ENCODE assay signal across 1 cellular context in the genomic region with DNA sequence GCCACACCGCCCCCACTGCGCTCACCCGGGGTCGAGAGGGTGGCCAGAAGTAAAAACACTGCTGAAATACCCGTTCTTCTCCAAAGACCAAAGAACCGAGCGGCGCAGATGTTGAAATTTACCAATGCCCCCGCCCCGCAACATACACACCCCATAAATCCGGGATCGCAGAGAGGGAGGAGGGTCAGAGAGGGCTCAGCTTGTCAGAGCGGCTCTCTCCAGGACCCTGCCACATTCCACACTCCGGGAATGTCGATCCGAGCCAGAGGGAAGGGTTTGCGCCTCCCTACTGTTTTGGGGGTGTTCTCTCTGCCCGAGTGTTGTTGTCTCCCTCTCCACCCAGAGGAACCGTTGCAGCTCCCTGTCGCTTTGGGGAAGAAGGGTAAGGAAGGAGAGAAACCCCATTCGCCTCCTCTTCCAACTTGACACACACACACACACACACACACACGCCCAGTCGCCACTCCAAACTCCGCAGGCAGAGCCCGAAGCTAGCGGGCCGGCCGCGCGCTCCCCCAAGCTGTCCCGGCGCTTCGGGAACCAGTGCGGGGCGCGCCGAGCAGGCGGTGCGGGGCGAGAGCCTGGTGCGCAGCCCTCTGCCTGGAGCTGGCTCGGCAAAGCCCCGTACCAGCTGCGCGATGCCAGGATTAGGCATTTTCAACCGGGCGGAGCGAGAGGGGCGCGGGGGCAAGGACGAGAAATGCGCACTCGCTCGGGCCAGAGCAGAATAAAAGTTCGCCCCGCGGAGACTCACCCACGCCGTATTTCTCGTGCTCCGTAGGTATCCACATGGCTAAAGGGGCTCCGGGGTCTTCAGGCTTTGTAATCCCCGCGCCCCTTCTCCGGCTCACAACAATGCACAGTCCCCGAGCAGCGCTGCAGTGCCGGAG.
A peak's percentile ranks its signal among the peaks of the same experiment; 100 is the strongest.
TF ChIP-seq lines count a peak whose summit lies in the region.

No MANE protein-coding gene starts in this region.

TF ChIP-seq in HEK293, 187 proteins besides CTCF, POLR2A, EP300 and RAD21 (continued from another document):
- no peak for TF ChIP-seq ZNF311 (tag by site-specific recombination; IDR thresholded peaks at IDR 0.05; ENCODE audit: borderline replicate concordance)
- TF ChIP-seq ZNF830 (tag by site-specific recombination; IDR thresholded peaks at IDR 0.05; ENCODE audit: low read depth): no peak
- TF ChIP-seq ZNF112 (tag by site-specific recombination; IDR thresholded peaks at IDR 0.05): no peak
- TF ChIP-seq ZNF585B (tag by site-specific recombination; IDR thresholded peaks at IDR 0.05): no peak
- TF ChIP-seq ZNF169 (tag by site-specific recombination; IDR thresholded peaks at IDR 0.05): no peak
- no peak for TF ChIP-seq ZFP3 (tag by site-specific recombination; IDR thresholded peaks at IDR 0.05; ENCODE audit: low read depth)
- peak; percentile 41; the same call in 1 of the 2 replicates for TF ChIP-seq ZBTB48 (tag by site-specific recombination; IDR thresholded peaks at IDR 0.05)
- TF ChIP-seq, protein P1, sequence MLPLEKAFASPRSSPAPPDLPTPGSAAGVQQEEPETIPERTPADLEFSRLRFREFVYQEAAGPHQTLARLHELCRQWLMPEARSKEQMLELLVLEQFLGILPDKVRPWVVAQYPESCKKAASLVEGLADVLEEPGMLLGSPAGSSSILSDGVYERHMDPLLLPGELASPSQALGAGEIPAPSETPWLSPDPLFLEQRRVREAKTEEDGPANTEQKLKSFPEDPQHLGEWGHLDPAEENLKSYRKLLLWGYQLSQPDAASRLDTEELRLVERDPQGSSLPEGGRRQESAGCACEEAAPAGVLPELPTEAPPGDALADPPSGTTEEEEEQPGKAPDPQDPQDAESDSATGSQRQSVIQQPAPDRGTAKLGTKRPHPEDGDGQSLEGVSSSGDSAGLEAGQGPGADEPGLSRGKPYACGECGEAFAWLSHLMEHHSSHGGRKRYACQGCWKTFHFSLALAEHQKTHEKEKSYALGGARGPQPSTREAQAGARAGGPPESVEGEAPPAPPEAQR (tag by site-specific recombination; IDR thresholded peaks at IDR 0.05): no peak
- no peak for TF ChIP-seq ZNF202 (tag by site-specific recombination; IDR thresholded peaks at IDR 0.05; ENCODE audit: borderline replicate concordance)
- TF ChIP-seq ZNF843 (tag by site-specific recombination; IDR thresholded peaks at IDR 0.05): no peak; the same call in 1 of the 2 replicates
- no peak for TF ChIP-seq KLF8 (tag by site-specific recombination; IDR thresholded peaks at IDR 0.05)
- peak; percentile 65; the same call in 1 of the 2 replicates for TF ChIP-seq ZNF2 (tag by site-specific recombination; IDR thresholded peaks at IDR 0.05)
- no peak for TF ChIP-seq ZNF302 (tag by site-specific recombination; IDR thresholded peaks at IDR 0.05; ENCODE audit: low read depth)
- TF ChIP-seq ZNF629 (tag by site-specific recombination; IDR thresholded peaks at IDR 0.05): no peak
- TF ChIP-seq, protein P2, sequence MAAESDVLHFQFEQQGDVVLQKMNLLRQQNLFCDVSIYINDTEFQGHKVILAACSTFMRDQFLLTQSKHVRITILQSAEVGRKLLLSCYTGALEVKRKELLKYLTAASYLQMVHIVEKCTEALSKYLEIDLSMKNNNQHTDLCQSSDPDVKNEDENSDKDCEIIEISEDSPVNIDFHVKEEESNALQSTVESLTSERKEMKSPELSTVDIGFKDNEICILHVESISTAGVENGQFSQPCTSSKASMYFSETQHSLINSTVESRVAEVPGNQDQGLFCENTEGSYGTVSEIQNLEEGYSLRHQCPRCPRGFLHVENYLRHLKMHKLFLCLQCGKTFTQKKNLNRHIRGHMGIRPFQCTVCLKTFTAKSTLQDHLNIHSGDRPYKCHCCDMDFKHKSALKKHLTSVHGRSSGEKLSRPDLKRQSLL (tag by site-specific recombination; IDR thresholded peaks at IDR 0.05): no peak
- no peak; the same call in 1 of the 2 replicates for TF ChIP-seq SCRT2 (tag by site-specific recombination; IDR thresholded peaks at IDR 0.05)
- TF ChIP-seq ZNF157 (tag by site-specific recombination; IDR thresholded peaks at IDR 0.05): no peak
- TF ChIP-seq ZNF223 (tag by site-specific recombination; IDR thresholded peaks at IDR 0.05): no peak
- 0 out of 2 replicates have a peak, but pooled peaks have one; percentile 1 for TF ChIP-seq ZSCAN30 (tag by site-specific recombination; IDR thresholded peaks at IDR 0.05)
- TF ChIP-seq ZXDB (tag by site-specific recombination; IDR thresholded peaks at IDR 0.05): peak; percentile 22; the same call in 1 of the 2 replicates
- TF ChIP-seq ZFP69B (tag by site-specific recombination; IDR thresholded peaks at IDR 0.05): 0 out of 2 replicates have a peak, but pooled peaks have one; percentile 33
- TF ChIP-seq YY1 (tag by site-specific recombination; IDR thresholded peaks at IDR 0.05): no peak
- no peak for TF ChIP-seq ZNF768 (tag by site-specific recombination; IDR thresholded peaks at IDR 0.05)
- 0 out of 2 replicates have a peak, but pooled peaks have one; percentile 31 for TF ChIP-seq ZSCAN16 (tag by site-specific recombination; IDR thresholded peaks at IDR 0.05)
- TF ChIP-seq ZNF560 (tag by site-specific recombination; IDR thresholded peaks at IDR 0.05; ENCODE audit: borderline replicate concordance): no peak
- TF ChIP-seq ZNF121 (tag by site-specific recombination; IDR thresholded peaks at IDR 0.05): 0 out of 2 replicates have a peak, but pooled peaks have one; percentile 14
- no peak for TF ChIP-seq ZNF561 (tag by site-specific recombination; IDR thresholded peaks at IDR 0.05; ENCODE audit: borderline replicate concordance)
- TF ChIP-seq, protein P3, sequence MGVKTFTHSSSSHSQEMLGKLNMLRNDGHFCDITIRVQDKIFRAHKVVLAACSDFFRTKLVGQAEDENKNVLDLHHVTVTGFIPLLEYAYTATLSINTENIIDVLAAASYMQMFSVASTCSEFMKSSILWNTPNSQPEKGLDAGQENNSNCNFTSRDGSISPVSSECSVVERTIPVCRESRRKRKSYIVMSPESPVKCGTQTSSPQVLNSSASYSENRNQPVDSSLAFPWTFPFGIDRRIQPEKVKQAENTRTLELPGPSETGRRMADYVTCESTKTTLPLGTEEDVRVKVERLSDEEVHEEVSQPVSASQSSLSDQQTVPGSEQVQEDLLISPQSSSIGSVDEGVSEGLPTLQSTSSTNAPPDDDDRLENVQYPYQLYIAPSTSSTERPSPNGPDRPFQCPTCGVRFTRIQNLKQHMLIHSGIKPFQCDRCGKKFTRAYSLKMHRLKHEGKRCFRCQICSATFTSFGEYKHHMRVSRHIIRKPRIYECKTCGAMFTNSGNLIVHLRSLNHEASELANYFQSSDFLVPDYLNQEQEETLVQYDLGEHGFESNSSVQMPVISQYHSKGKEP (tag by site-specific recombination; IDR thresholded peaks at IDR 0.05): no peak
- no peak for TF ChIP-seq ZNF510 (tag by site-specific recombination; IDR thresholded peaks at IDR 0.05; ENCODE audit: insufficient replicate concordance)
- TF ChIP-seq ZBTB7A (tag by site-specific recombination; IDR thresholded peaks at IDR 0.05; ENCODE audit: low read depth): no peak
- no peak for TF ChIP-seq SALL2 (tag by site-specific recombination; IDR thresholded peaks at IDR 0.05; ENCODE audit: borderline replicate concordance)
- no peak for TF ChIP-seq ZNF558 (tag by site-specific recombination; IDR thresholded peaks at IDR 0.05)
- TF ChIP-seq ZNF549 (tag by site-specific recombination; IDR thresholded peaks at IDR 0.05): no peak
- TF ChIP-seq, protein P4, sequence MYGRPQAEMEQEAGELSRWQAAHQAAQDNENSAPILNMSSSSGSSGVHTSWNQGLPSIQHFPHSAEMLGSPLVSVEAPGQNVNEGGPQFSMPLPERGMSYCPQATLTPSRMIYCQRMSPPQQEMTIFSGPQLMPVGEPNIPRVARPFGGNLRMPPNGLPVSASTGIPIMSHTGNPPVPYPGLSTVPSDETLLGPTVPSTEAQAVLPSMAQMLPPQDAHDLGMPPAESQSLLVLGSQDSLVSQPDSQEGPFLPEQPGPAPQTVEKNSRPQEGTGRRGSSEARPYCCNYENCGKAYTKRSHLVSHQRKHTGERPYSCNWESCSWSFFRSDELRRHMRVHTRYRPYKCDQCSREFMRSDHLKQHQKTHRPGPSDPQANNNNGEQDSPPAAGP (tag by site-specific recombination; IDR thresholded peaks at IDR 0.05): 0 out of 2 replicates have a peak, but pooled peaks have one; percentile 18
- TF ChIP-seq, protein P5, sequence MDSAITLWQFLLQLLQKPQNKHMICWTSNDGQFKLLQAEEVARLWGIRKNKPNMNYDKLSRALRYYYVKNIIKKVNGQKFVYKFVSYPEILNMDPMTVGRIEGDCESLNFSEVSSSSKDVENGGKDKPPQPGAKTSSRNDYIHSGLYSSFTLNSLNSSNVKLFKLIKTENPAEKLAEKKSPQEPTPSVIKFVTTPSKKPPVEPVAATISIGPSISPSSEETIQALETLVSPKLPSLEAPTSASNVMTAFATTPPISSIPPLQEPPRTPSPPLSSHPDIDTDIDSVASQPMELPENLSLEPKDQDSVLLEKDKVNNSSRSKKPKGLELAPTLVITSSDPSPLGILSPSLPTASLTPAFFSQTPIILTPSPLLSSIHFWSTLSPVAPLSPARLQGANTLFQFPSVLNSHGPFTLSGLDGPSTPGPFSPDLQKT (IDR thresholded peaks at IDR 0.05; ENCODE audit: borderline replicate concordance, low read depth, low read length): no peak
- TF ChIP-seq OSR2 (tag by site-specific recombination; IDR thresholded peaks at IDR 0.05): no peak
- peak; percentile 28 for TF ChIP-seq WT1 (tag by site-specific recombination; IDR thresholded peaks at IDR 0.05)
